Comparison of ENCODE assay signal across 8 cellular contexts in the genomic region with DNA sequence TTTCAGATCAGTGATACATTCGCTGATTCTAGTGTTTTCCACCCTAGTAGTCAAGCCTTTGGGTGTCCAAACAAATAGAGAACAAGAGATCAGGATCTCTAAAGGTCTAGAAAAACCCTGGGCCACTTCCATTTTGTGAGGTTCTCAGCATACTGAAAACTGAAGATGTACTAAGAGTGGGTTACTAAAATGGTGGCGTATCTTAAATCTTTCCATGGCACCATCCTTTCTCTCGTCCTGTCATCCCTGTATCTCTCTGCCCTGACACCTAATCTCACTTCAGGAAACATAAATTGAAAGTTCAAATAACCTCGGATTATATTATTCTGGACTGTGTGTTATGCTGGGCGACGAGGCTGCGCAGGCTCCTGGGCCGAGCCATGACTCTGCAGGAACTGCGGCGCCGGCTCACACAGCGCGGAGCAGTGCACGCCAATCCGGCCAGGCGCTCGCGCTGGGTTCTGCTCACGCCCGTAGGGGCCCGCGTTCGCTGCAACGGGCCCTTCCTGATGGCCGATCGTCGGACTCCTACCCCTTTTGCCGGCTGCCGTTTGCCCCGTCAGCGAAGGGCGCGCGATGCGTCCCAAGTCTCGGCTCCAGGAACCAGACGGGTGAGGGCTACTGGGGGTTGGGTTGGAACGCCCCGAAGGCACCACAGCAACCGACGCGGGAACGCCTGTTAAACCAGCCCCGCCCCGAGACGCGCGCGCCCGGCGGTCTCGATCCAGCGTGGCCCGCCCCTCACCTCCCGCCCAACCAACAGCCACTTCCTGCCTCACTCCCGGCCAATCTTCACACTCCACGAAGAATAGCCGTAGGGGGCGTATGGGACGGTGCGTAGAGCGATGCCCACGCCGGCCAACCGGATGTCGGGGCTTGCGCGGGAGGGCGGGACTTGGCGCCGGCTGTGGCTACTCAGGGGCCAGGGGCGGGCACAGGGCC. TPM values are rescaled to one million over a fixed set of nuclear protein-coding genes. Genes with fewer than 3 reads are reported as not detected.
DNase-seq lines count a peak whose midpoint lies in the region; ATAC-seq lines count a peak whose summit lies in the region.

No MANE protein-coding gene starts in this region.

- intact Hi-C loops in activated CD4-positive, alpha-beta T cell treated with anti-CD3 and anti-CD28 coated beads, Interleukin-2, amount 10 ng/mL, durations not matched to agents 24 days and 14 days (cut with micrococcal nuclease) = loop anchor here (1.0 to 5.0 kb wide), 8 partner anchors 20 to 1105 kb away; partner anchors contain the start of genes HNRNPH1, MAML1, MGAT1 and MGAT4B

- peaks cover 12 to 28% (median 23%) of the 10 kb centered on the region in 11 experiments; a peak in 21 of 22 replicates for H3K36me3 ChIP-seq in BLaER1 treated with 17β-estradiol and CSF1 and Interleukin-3, amounts not matched to agents 10 nM and 100 nM

- peaks cover 27% of the 10 kb centered on the region for H3K4me1 Mint-ChIP-seq in activated CD4-positive, alpha-beta T cell treated with anti-CD3 and anti-CD28 coated beads, Interleukin-2, amount 10 ng/mL, durations not matched to agents 24 days and 14 days

- peaks cover 26 to 44% (median 39%) of the 10 kb centered on the region in 11 experiments; a peak in 21 of 22 replicates for H4K20me1 ChIP-seq in BLaER1 treated with 17β-estradiol and CSF1 and Interleukin-3, amounts not matched to agents 10 nM and 100 nM

- peak overlapping the region; percentile 65 to 89 (median 83) for H3K4me2 ChIP-seq in BLaER1 treated with 17β-estradiol and CSF1 and Interleukin-3, amounts not matched to agents 10 nM and 100 nM

- no peaks in the 10 kb centered on the region for H3K9me3 Mint-ChIP-seq in activated CD4-positive, alpha-beta T cell treated with anti-CD3 and anti-CD28 coated beads, Interleukin-2, amount 10 ng/mL, durations not matched to agents 24 days and 14 days

- peak overlapping the region; percentile 98 to 100 (median 100) for H3K9ac ChIP-seq in BLaER1 treated with 17β-estradiol and CSF1 and Interleukin-3, amounts not matched to agents 10 nM and 100 nM

- H3K4me3 ChIP-seq in BLaER1 treated with 17β-estradiol and CSF1 and Interleukin-3, amounts not matched to agents 10 nM and 100 nM = peak overlapping the region; percentile 85 to 99 (median 94)

- H3K36me3 Mint-ChIP-seq in activated CD4-positive, alpha-beta T cell treated with anti-CD3 and anti-CD28 coated beads, Interleukin-2, amount 10 ng/mL, durations not matched to agents 24 days and 14 days (ENCODE audit: low read depth) = peaks cover 27% of the 10 kb centered on the region

- peak overlapping the region; percentile 98 to 100 (median 99) for H3K27ac ChIP-seq in BLaER1 treated with 17β-estradiol and CSF1 and Interleukin-3, amounts not matched to agents 10 nM and 100 nM

- ATAC-seq in GM19328 (IDR thresholded peaks at IDR 0.05; ENCODE audit: unreplicated experiment) (peak; percentile 89), HG03469 (IDR thresholded peaks at IDR 0.05; ENCODE audit: unreplicated experiment) (peak; percentile 77), left lobe of liver (peak; percentile 90)

- H3K4me1 ChIP-seq in BLaER1 treated with 17β-estradiol and CSF1 and Interleukin-3, amounts not matched to agents 10 nM and 100 nM = peaks cover 30 to 61% (median 47%) of the 10 kb centered on the region in 10 experiments

- H3K27me3 Mint-ChIP-seq in activated CD4-positive, alpha-beta T cell treated with anti-CD3 and anti-CD28 coated beads, Interleukin-2, amount 10 ng/mL, durations not matched to agents 24 days and 14 days = no peaks in the 10 kb centered on the region

- peak overlapping the region; percentile 89 for H3K4me3 Mint-ChIP-seq in activated CD4-positive, alpha-beta T cell treated with anti-CD3 and anti-CD28 coated beads, Interleukin-2, amount 10 ng/mL, durations not matched to agents 24 days and 14 days

- DNase-seq in NCI-H526 (lab: John Stamatoyannopoulos, UW) = peak; percentile 95 to 98
- peak; percentile 100 for DNase-seq in activated CD4-positive, alpha-beta T cell treated with anti-CD3 and anti-CD28 coated beads, Interleukin-2, amount 10 ng/mL, durations not matched to agents 24 days and 14 days
- peak; percentile 99 for DNase-seq in dedifferentiated amniotic fluid mesenchymal stem cell (ENCODE audit: extremely low spot score)
- DNase-seq in left lobe of liver (ENCODE audit: low spot score) = peak; percentile 100
- peak; percentile 98 to 99 for DNase-seq in stimulated activated CD4-positive, alpha-beta T cell treated with anti-CD3 and anti-CD28 coated beads, Interleukin-2, amount 100 ng/mL, for 24 hours

- no peaks in the 10 kb centered on the region for H3K9me3 ChIP-seq in BLaER1 treated with 17β-estradiol and CSF1 and Interleukin-3, amounts not matched to agents 10 nM and 100 nM (replicated peaks in 1 of 11)

- peak overlapping the region; percentile 99 for H3K27ac Mint-ChIP-seq in activated CD4-positive, alpha-beta T cell treated with anti-CD3 and anti-CD28 coated beads, Interleukin-2, amount 10 ng/mL, durations not matched to agents 24 days and 14 days

- no peaks in the 10 kb centered on the region for H3K27me3 ChIP-seq in BLaER1 treated with 17β-estradiol and CSF1 and Interleukin-3, amounts not matched to agents 10 nM and 100 nM

RNA-seq across cellular contexts. Expression of gene CANX, which starts 0.5 kb away (rescaled TPM):
- total RNA-seq in activated CD4-positive, alpha-beta T cell treated with anti-CD3 and anti-CD28 coated beads, Interleukin-2, amount 10 ng/mL, durations not matched to agents 24 days and 14 days = 514 and 546 TPM in 2 replicates
- total RNA-seq in left lobe of liver = 501 TPM

RNA-seq across cellular contexts. Expression of gene CBY3, which starts 17.4 kb away (rescaled TPM):
- 0.45 and 0.63 TPM in 2 replicates for total RNA-seq in activated CD4-positive, alpha-beta T cell treated with anti-CD3 and anti-CD28 coated beads, Interleukin-2, amount 10 ng/mL, durations not matched to agents 24 days and 14 days
- not detected for total RNA-seq in left lobe of liver

RNA-seq across cellular contexts. Expression of gene MAML1, which starts 34.4 kb away (rescaled TPM):
- 34.6 and 37.3 TPM in 2 replicates for total RNA-seq in activated CD4-positive, alpha-beta T cell treated with anti-CD3 and anti-CD28 coated beads, Interleukin-2, amount 10 ng/mL, durations not matched to agents 24 days and 14 days
- 7.3 TPM for total RNA-seq in left lobe of liver

Comparison
In these comparisons a context has a peak if more than half of its experiments do, and no peak if none do; other contexts are left out.
1. Peak in every context shown above with its lines: DNase-seq, ATAC-seq, H3K4me3 ChIP-seq and H3K27ac ChIP-seq.